8 cellular contexts compared by ENCODE assay signal in the genomic region with DNA sequence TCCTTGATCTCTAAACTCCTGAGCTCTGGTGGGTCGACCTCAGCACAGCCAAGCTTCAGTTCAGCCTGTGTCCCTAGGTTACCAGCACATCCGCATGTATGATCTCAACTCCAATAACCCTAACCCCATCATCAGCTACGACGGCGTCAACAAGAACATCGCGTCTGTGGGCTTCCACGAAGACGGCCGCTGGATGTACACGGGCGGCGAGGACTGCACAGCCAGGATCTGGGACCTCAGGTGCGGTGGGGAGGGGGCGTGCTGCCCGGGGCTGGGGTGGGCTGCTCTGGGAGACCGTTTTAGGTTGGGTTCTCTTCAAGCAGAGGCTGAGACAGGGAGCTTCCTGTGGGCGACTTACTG. TPM values are rescaled to one million over a fixed set of nuclear protein-coding genes. Genes with fewer than 3 reads are reported as not detected.
DNase-seq lines count a peak whose midpoint lies in the region; ATAC-seq and TF ChIP-seq lines count a peak whose summit lies in the region.

No MANE protein-coding gene starts in this region.

- peaks cover 20% of the 10 kb centered on the region for H3K36me3 Mint-ChIP-seq in activated CD4-positive, alpha-beta T cell treated with anti-CD3 and anti-CD28 coated beads for 36 hours (ENCODE audit: low read depth)
- peaks cover 24% of the 10 kb centered on the region for H3K36me3 Mint-ChIP-seq in activated T-helper 17 cell treated with anti-CD3 and anti-CD28 coated beads, Interleukin-2, amount 50 U/mL, for 72 hours (ENCODE audit: low read depth)
- peaks cover 0 to 6% (median 3%) of the 10 kb centered on the region in 3 donors for H3K36me3 Mint-ChIP-seq in immature natural killer cell

- no peak for TF ChIP-seq CTCF in suprapubic skin (IDR thresholded peaks at IDR 0.05)

- H3K27ac ChIP-seq in suprapubic skin, result no peak overlapping the region

- peaks cover 34% of the 10 kb centered on the region for H3K36me3 ChIP-seq in suprapubic skin

- TF ChIP-seq POLR2A in suprapubic skin (IDR thresholded peaks at IDR 0.05), result no peak

- H3K4me3 Mint-ChIP-seq in activated CD4-positive, alpha-beta T cell treated with anti-CD3 and anti-CD28 coated beads for 36 hours, result peak overlapping the region; percentile 83
- peak overlapping the region; percentile 80 for H3K4me3 Mint-ChIP-seq in activated T-helper 17 cell treated with anti-CD3 and anti-CD28 coated beads, Interleukin-2, amount 50 U/mL, for 72 hours
- peak overlapping the region; percentile 71 to 79 (median 76) for H3K4me3 Mint-ChIP-seq in immature natural killer cell

- H3K9me3 ChIP-seq in suprapubic skin, result no peaks in the 10 kb centered on the region

- H3K4me1 Mint-ChIP-seq in activated CD4-positive, alpha-beta T cell treated with anti-CD3 and anti-CD28 coated beads for 36 hours, result peaks cover 16% of the 10 kb centered on the region
- peaks cover 11% of the 10 kb centered on the region for H3K4me1 Mint-ChIP-seq in activated T-helper 17 cell treated with anti-CD3 and anti-CD28 coated beads, Interleukin-2, amount 50 U/mL, for 72 hours
- peaks cover 19 to 21% of the 10 kb centered on the region in 2 donors for H3K4me1 Mint-ChIP-seq in immature natural killer cell

- no peak for TF ChIP-seq EP300 in suprapubic skin (IDR thresholded peaks at IDR 0.05)

- POLR2A ChIA-PET in activated CD4-positive, alpha-beta T cell treated with anti-CD3 and anti-CD28 coated beads for 36 hours (lab: Charles Lee), result interaction anchor here (1.1 kb wide), 1 partner anchor 51 kb away, joined by 3 read pairs; a partner anchor contains a TSS

- H3K4me3 ChIP-seq in suprapubic skin, result peak overlapping the region; percentile 79

- no peak for DNase-seq in activated CD4-positive, alpha-beta T cell treated with anti-CD3 and anti-CD28 coated beads for 36 hours
- DNase-seq in activated CD4-positive, alpha-beta T cell treated with anti-CD3 and anti-CD28 coated beads for 48 hours, result no peak
- DNase-seq in immature natural killer cell (no peak), suprapubic skin (ENCODE audit: low spot score in 2 of 2) (no peak), GM19238 (ENCODE audit: insufficient read length, low spot score) (no peak)
- no peak for DNase-seq in stimulated activated CD4-positive, alpha-beta T cell treated with anti-CD3 and anti-CD28 coated beads, Interleukin-15, amount 100 ng/mL, for 24 hours

- peaks cover 19% of the 10 kb centered on the region for H3K4me1 ChIP-seq in suprapubic skin

- no peaks in the 10 kb centered on the region for H3K9me3 Mint-ChIP-seq in activated CD4-positive, alpha-beta T cell treated with anti-CD3 and anti-CD28 coated beads for 36 hours (ENCODE audit: low read depth)
- H3K9me3 Mint-ChIP-seq in activated T-helper 17 cell treated with anti-CD3 and anti-CD28 coated beads, Interleukin-2, amount 50 U/mL, for 72 hours, result no peaks in the 10 kb centered on the region
- H3K9me3 Mint-ChIP-seq in immature natural killer cell, result no peaks in the 10 kb centered on the region

- H3K27me3 ChIP-seq in suprapubic skin, result no peaks in the 10 kb centered on the region

- intact Hi-C loops in activated CD4-positive, alpha-beta T cell treated with anti-CD3 and anti-CD28 coated beads for 36 hours (cut with DNase I, micrococcal nuclease), result loop anchor here (5.0 to 10.0 kb wide), 5 partner anchors 49 to 592 kb away; a partner anchor contains a TSS

- CTCF ChIA-PET in activated CD4-positive, alpha-beta T cell treated with anti-CD3 and anti-CD28 coated beads for 36 hours (lab: Charles Lee), result interaction anchor here (0.6 to 0.7 kb wide), 2 partner anchors 16 to 306 kb away, joined by 3 to 4 read pairs; no protein-coding TSS in a partner anchor

- ATAC-seq in activated CD4-positive, alpha-beta T cell treated with anti-CD3 and anti-CD28 coated beads for 36 hours, result no peak
- no peak for ATAC-seq in activated T-helper 17 cell treated with anti-CD3 and anti-CD28 coated beads, Interleukin-2, amount 50 U/mL, for 72 hours (replicated peaks)
- ATAC-seq in GM21619 (IDR thresholded peaks at IDR 0.05; ENCODE audit: unreplicated experiment), result no peak

- H3K27me3 Mint-ChIP-seq in activated CD4-positive, alpha-beta T cell treated with anti-CD3 and anti-CD28 coated beads for 36 hours, result no peaks in the 10 kb centered on the region
- no peaks in the 10 kb centered on the region for H3K27me3 Mint-ChIP-seq in activated T-helper 17 cell treated with anti-CD3 and anti-CD28 coated beads, Interleukin-2, amount 50 U/mL, for 72 hours
- peaks cover 7 to 11% (median 10%) of the 10 kb centered on the region in 3 donors for H3K27me3 Mint-ChIP-seq in immature natural killer cell (ENCODE audit: low read depth in 3 of 3)

- peak overlapping the region; percentile 84 for H3K27ac Mint-ChIP-seq in activated CD4-positive, alpha-beta T cell treated with anti-CD3 and anti-CD28 coated beads for 36 hours
- peak overlapping the region; percentile 22 for H3K27ac Mint-ChIP-seq in activated T-helper 17 cell treated with anti-CD3 and anti-CD28 coated beads, Interleukin-2, amount 50 U/mL, for 72 hours
- peak overlapping the region in 4 of 6 donors; percentile 71 to 85 (median 80) for H3K27ac Mint-ChIP-seq in immature natural killer cell

- WGBS in suprapubic skin, result 76% methylated on average over 11 of the region's 18 CpGs

RNA-seq across cellular contexts. Expression of a gene that starts 1.1 kb away (rescaled TPM):
- 10 to 100 TPM; 61.3 to 76.1 TPM for total RNA-seq in activated CD4-positive, alpha-beta T cell treated with anti-CD3 and anti-CD28 coated beads for 36 hours
- total RNA-seq in activated T-helper 17 cell treated with anti-CD3 and anti-CD28 coated beads, Interleukin-2, amount 50 U/mL, for 72 hours, result 10 to 100 TPM; 33.4 to 48.8 TPM
- polyA plus RNA-seq in immature natural killer cell, result 10 to 100 TPM; 22.5 to 39.1 (median 36.9) TPM
- total RNA-seq in suprapubic skin, result 10 to 100 TPM; 52.3 to 69.5 (median 55.1) TPM

RNA-seq across cellular contexts. Expression of a gene that starts 4.3 kb away (rescaled TPM):
- total RNA-seq in activated CD4-positive, alpha-beta T cell treated with anti-CD3 and anti-CD28 coated beads for 36 hours, result 1 to 10 TPM; 8.0 to 8.8 TPM
- 1 to 10 TPM; 6.9 to 8.9 TPM for total RNA-seq in activated T-helper 17 cell treated with anti-CD3 and anti-CD28 coated beads, Interleukin-2, amount 50 U/mL, for 72 hours
- polyA plus RNA-seq in immature natural killer cell, result under 1 TPM in 2 of 3 donors, not detected in 1; 0.10 to 0.36 TPM
- total RNA-seq in suprapubic skin, result 1 to 10 TPM; 2.2 to 10.0 (median 3.2) TPM

RNA-seq across cellular contexts. Expression of a gene that starts 8.2 kb away (rescaled TPM):
- 10 to 100 TPM; 11.5 to 15.0 TPM for total RNA-seq in activated CD4-positive, alpha-beta T cell treated with anti-CD3 and anti-CD28 coated beads for 36 hours
- 10 to 100 TPM; 11.6 to 21.6 TPM for total RNA-seq in activated T-helper 17 cell treated with anti-CD3 and anti-CD28 coated beads, Interleukin-2, amount 50 U/mL, for 72 hours
- 10 to 100 TPM; 10.4 to 18.4 (median 17.7) TPM for polyA plus RNA-seq in immature natural killer cell
- total RNA-seq in suprapubic skin, result 1 to 10 TPM; 6.8 to 9.5 (median 7.6) TPM

RNA-seq across cellular contexts. Expression of a gene that starts 10.0 kb away (rescaled TPM):
- 1 to 10 TPM in 1 of 2 experiments, under 1 TPM in 1; 0.98 to 1.3 TPM for total RNA-seq in activated CD4-positive, alpha-beta T cell treated with anti-CD3 and anti-CD28 coated beads for 36 hours
- 1 to 10 TPM in 1 of 2 donors, under 1 TPM in 1; 0.78 to 6.6 TPM for total RNA-seq in activated T-helper 17 cell treated with anti-CD3 and anti-CD28 coated beads, Interleukin-2, amount 50 U/mL, for 72 hours
- not detected for polyA plus RNA-seq in immature natural killer cell
- 1 to 10 TPM in 1 of 4 donors, under 1 TPM in 3; 0.49 to 1.5 (median 0.78) TPM for total RNA-seq in suprapubic skin

RNA-seq across cellular contexts. Expression of a gene that starts 17.0 kb away (rescaled TPM):
- 10 to 100 TPM; 18.0 to 18.6 TPM for total RNA-seq in activated CD4-positive, alpha-beta T cell treated with anti-CD3 and anti-CD28 coated beads for 36 hours
- total RNA-seq in activated T-helper 17 cell treated with anti-CD3 and anti-CD28 coated beads, Interleukin-2, amount 50 U/mL, for 72 hours, result 10 to 100 TPM; 20.1 to 22.8 TPM
- 10 to 100 TPM in 2 of 3 donors, 1 to 10 TPM in 1; 8.4 to 18.6 (median 10.3) TPM for polyA plus RNA-seq in immature natural killer cell
- total RNA-seq in suprapubic skin, result 10 to 100 TPM; 42.1 to 79.3 (median 54.2) TPM

Comparison
In these comparisons a context has a peak if more than half of its experiments do, and no peak if none do; other contexts are left out.
1. H3K27ac Mint-ChIP-seq: peak in every context shown above with its lines; median percentile 84 in activated CD4-positive, alpha-beta T cell treated with anti-CD3 and anti-CD28 coated beads for 36 hours; 80 in immature natural killer cell; 22 in activated T-helper 17 cell treated with anti-CD3 and anti-CD28 coated beads, Interleukin-2, amount 50 U/mL, for 72 hours.